ENCODE assay signal across 23 cellular contexts in genomic region chr4:11376571-11376970, GRCh38. TPM values are rescaled to one million over a fixed set of nuclear protein-coding genes. Genes with fewer than 3 reads are reported as not detected.
A peak's percentile ranks its signal among the peaks of the same experiment; 100 is the strongest.
DNase-seq lines count a peak whose midpoint lies in the region; ATAC-seq and TF ChIP-seq lines count a peak whose summit lies in the region.
"Had no signal": no experiment of that assay in that cellular context is flagged by ENCODE, and none has a peak within 500 bp of the region (broad histone marks: within the 10 kb centered on the region; RNA-seq: fewer than 3 reads in every experiment).

No MANE protein-coding gene starts in this region.

- H3K27ac Mint-ChIP-seq in activated T-helper 17 cell treated with anti-CD3 and anti-CD28 coated beads, Interleukin-2, amount 50 U/mL, for 72 hours: no peak overlapping the region
- H3K27ac Mint-ChIP-seq: B cell; CD8-positive, alpha-beta memory T cell; HFFc6 had no signal

- H3K27ac ChIP-seq in Peyer's patch: no peak overlapping the region
- H3K27ac ChIP-seq: BLaER1 treated with 17β-estradiol and CSF1 and Interleukin-3, amounts not matched to agents 10 nM and 100 nM; HL-60 had no signal

- H3K27me3 Mint-ChIP-seq in activated T-helper 17 cell treated with anti-CD3 and anti-CD28 coated beads, Interleukin-2, amount 50 U/mL, for 72 hours: no peaks in the 10 kb centered on the region
- H3K27me3 Mint-ChIP-seq: B cell; CD8-positive, alpha-beta memory T cell had no signal

- peak; percentile 37 for DNase-seq in NCI-H748 (lab: John Stamatoyannopoulos, UW; ENCODE audit: unreplicated experiment)
- DNase-seq in NCI-H748 treated with DMSO at 0.1 percent for 48 hours (lab: John Stamatoyannopoulos, UW): no peak
- peak; percentile 11 for DNase-seq in NCI-H146 treated with DMSO at 0.1 percent for 48 hours (lab: John Stamatoyannopoulos, UW; ENCODE audit: unreplicated experiment)
- peak; percentile 95 to 97 for DNase-seq in NCI-H526 (lab: John Stamatoyannopoulos, UW)
- no peak for DNase-seq in Peyer's patch
- DNase-seq: CD8-positive, alpha-beta memory T cell; COR-L47; DMS 273 treated with DMSO at 0.1 percent for 48 hours; DMS53; DND-41; EL; GOT3; H7; HFFc6 had no signal

- no peak for TF ChIP-seq CTCF in Peyer's patch (IDR thresholded peaks at IDR 0.05)

- ATAC-seq in activated T-helper 17 cell treated with anti-CD3 and anti-CD28 coated beads, Interleukin-2, amount 50 U/mL, for 72 hours (replicated peaks): no peak
- ATAC-seq in GM19455 (IDR thresholded peaks at IDR 0.05; ENCODE audit: unreplicated experiment): no peak
- ATAC-seq: GM12878, HCT116 had no signal

- TF ChIP-seq POLR2A in Peyer's patch (IDR thresholded peaks at IDR 0.05): no peak

- H3K9me3 ChIP-seq in Peyer's patch: no peaks in the 10 kb centered on the region
- H3K9me3 ChIP-seq: BLaER1 treated with 17β-estradiol and CSF1 and Interleukin-3, amounts not matched to agents 10 nM and 100 nM had no signal

- no peak overlapping the region for H3K4me3 Mint-ChIP-seq in activated T-helper 17 cell treated with anti-CD3 and anti-CD28 coated beads, Interleukin-2, amount 50 U/mL, for 72 hours
- H3K4me3 Mint-ChIP-seq: B cell; CD8-positive, alpha-beta memory T cell; HFFc6 had no signal

- H3K4me1 Mint-ChIP-seq in activated T-helper 17 cell treated with anti-CD3 and anti-CD28 coated beads, Interleukin-2, amount 50 U/mL, for 72 hours: no peaks in the 10 kb centered on the region
- H3K4me1 Mint-ChIP-seq: B cell; CD8-positive, alpha-beta memory T cell had no signal

- no peaks in the 10 kb centered on the region for H3K4me1 ChIP-seq in Peyer's patch

- no peaks in the 10 kb centered on the region for H3K9me3 Mint-ChIP-seq in activated T-helper 17 cell treated with anti-CD3 and anti-CD28 coated beads, Interleukin-2, amount 50 U/mL, for 72 hours
- H3K9me3 Mint-ChIP-seq: HFFc6 had no signal

- no peak overlapping the region for H3K4me3 ChIP-seq in Peyer's patch
- H3K4me3 ChIP-seq: BLaER1 treated with 17β-estradiol and CSF1 and Interleukin-3, amounts not matched to agents 10 nM and 100 nM; GM12878 had no signal

- H3K36me3 ChIP-seq in Peyer's patch: no peaks in the 10 kb centered on the region
- H3K36me3 ChIP-seq: BLaER1 treated with 17β-estradiol and CSF1 and Interleukin-3, amounts not matched to agents 10 nM and 100 nM had no signal

- no peaks in the 10 kb centered on the region for H3K27me3 ChIP-seq in Peyer's patch
- H3K27me3 ChIP-seq: BLaER1 treated with 17β-estradiol and CSF1 and Interleukin-3, amounts not matched to agents 10 nM and 100 nM had no signal

- H3K36me3 Mint-ChIP-seq in activated T-helper 17 cell treated with anti-CD3 and anti-CD28 coated beads, Interleukin-2, amount 50 U/mL, for 72 hours (ENCODE audit: low read depth): no peaks in the 10 kb centered on the region
- H3K36me3 Mint-ChIP-seq: CD8-positive, alpha-beta memory T cell had no signal

RNA-seq across cellular contexts. Expression of gene HS3ST1, which starts 52.1 kb away (rescaled TPM):
- under 1 TPM; 0.05 to 0.19 TPM for total RNA-seq in activated T-helper 17 cell treated with anti-CD3 and anti-CD28 coated beads, Interleukin-2, amount 50 U/mL, for 72 hours
- 10 to 100 TPM in 1 of 4 donors, 1 to 10 TPM in 3; 1.3 to 15.9 (median 3.0) TPM for total RNA-seq in Peyer's patch
- total RNA-seq: A172, G401, HFFc6 had no signal

Comparison
In these comparisons a context has a peak if more than half of its experiments do, and no peak if none do; other contexts are left out.
1. DNase-seq: peak in NCI-H748 (single experiment), NCI-H146 treated with DMSO at 0.1 percent for 48 hours (single experiment) and NCI-H526 (2 of 2); none in NCI-H748 treated with DMSO at 0.1 percent for 48 hours (single experiment) and Peyer's patch (0 of 3).